Comparison of ENCODE assay signal across 15 cellular contexts in genomic region chr14:50013198-50013918, GRCh38.
DNase-seq lines count a peak whose midpoint lies in the region; ATAC-seq, FAIRE-seq and TF ChIP-seq lines count a peak whose summit lies in the region.
"Had no signal": no experiment of that assay in that cellular context is flagged by ENCODE, and none has a peak within 500 bp of the region (broad histone marks: within the 10 kb centered on the region; RNA-seq: fewer than 3 reads in every experiment).

No MANE protein-coding gene starts in this region.

- H3K4me1 ChIP-seq in keratinocyte (ENCODE audit: control insufficient read depth, extremely low read depth, insufficient read depth, low read length) = peaks cover 36% of the 10 kb centered on the region

- no peak overlapping the region for H2AFZ ChIP-seq in keratinocyte (ENCODE audit: control insufficient read depth, low read length)

- peak overlapping the region; percentile 86 for H3K27ac ChIP-seq in keratinocyte (ENCODE audit: control insufficient read depth, insufficient read depth, low read length)
- H3K27ac ChIP-seq: transverse colon had no signal

- H3K9me1 ChIP-seq in keratinocyte (ENCODE audit: control insufficient read depth, extremely low read depth, insufficient read depth, low read length) = no peaks in the 10 kb centered on the region

- H3K9me3 ChIP-seq in T-helper 17 cell (ENCODE audit: control insufficient read depth, low read length, poor library complexity, severe bottlenecking) = no peaks in the 10 kb centered on the region
- H3K9me3 ChIP-seq in keratinocyte (ENCODE audit: control insufficient read depth, low read depth, low read length) = no peaks in the 10 kb centered on the region
- H3K9me3 ChIP-seq: transverse colon had no signal

- no peaks in the 10 kb centered on the region for H4K20me1 ChIP-seq in keratinocyte (ENCODE audit: control insufficient read depth, extremely low read depth, insufficient read depth, low read length)

- no peak overlapping the region for H3K27ac Mint-ChIP-seq in activated naive CD4-positive, alpha-beta T cell treated with anti-CD3 and anti-CD28 coated beads for 36 hours
- H3K27ac Mint-ChIP-seq in activated naive CD4-positive, alpha-beta T cell treated with anti-CD3 and anti-CD28 coated beads, Interleukin-2, amount 10 ng/mL, durations not matched to agents 7 days and 5 days = no peak overlapping the region
- H3K27ac Mint-ChIP-seq in T-helper 17 cell = peak overlapping the region; percentile 75
- H3K27ac Mint-ChIP-seq in stimulated activated naive CD8-positive, alpha-beta T cell treated with anti-CD3 and anti-CD28 coated beads, Interleukin-15, amount 100 ng/mL, for 72 hours = peak overlapping the region in 1 of 2 donors; percentile 66
- H3K27ac Mint-ChIP-seq: activated T-helper 2 cell treated with anti-CD3 and anti-CD28 coated beads, Interferon-gamma antibody, Interleukin-2, Interleukin-4, amounts not matched to agents 10 μg/mL and 5 μg/mL and 100 μg/mL, durations not matched to agents 14 hours and 24 hours and 36 hours had no signal

- peak overlapping the region; percentile 39 for H3K4me2 ChIP-seq in keratinocyte (ENCODE audit: control insufficient read depth, extremely low read depth, insufficient read depth, low read depth, low read length)

- no peak for ATAC-seq in T-helper 17 cell
- ATAC-seq in stimulated activated naive CD8-positive, alpha-beta T cell treated with anti-CD3 and anti-CD28 coated beads, Interleukin-15, amount 100 ng/mL, for 72 hours = peak; percentile 31

- FAIRE-seq in keratinocyte (lab: Jason Lieb, UNC) (peak; percentile 92), GM12891 (lab: Jason Lieb, UNC) (no peak)

- no peaks in the 10 kb centered on the region for H3K27me3 ChIP-seq in keratinocyte (ENCODE audit: control insufficient read depth, extremely low read depth, insufficient read depth, low read length)
- H3K27me3 ChIP-seq: transverse colon had no signal

- dilution Hi-C loops in keratinocyte (cut with MboI; ENCODE audit: extremely low pct_ligation_motif_present, low sequenced_read_pairs) = no loop called here

- CTCF ChIA-PET in activated naive CD4-positive, alpha-beta T cell treated with anti-CD3 and anti-CD28 coated beads for 36 hours (lab: Charles Lee) = interaction anchor here (0.6 to 1.1 kb wide), 3 partner anchors 18 to 148 kb away, joined by 3 to 4 read pairs (median 3); no protein-coding TSS in a partner anchor
- CTCF ChIA-PET in activated naive CD4-positive, alpha-beta T cell treated with anti-CD3 and anti-CD28 coated beads, Interleukin-2, amount 10 ng/mL, durations not matched to agents 7 days and 5 days (lab: Charles Lee) = interaction anchor here (1.1 to 1.9 kb wide), 2 partner anchors 10 to 25 kb away, joined by 3 to 5 read pairs; no protein-coding TSS in a partner anchor

- no peak for TF ChIP-seq CTCF in keratinocyte (optimal IDR thresholded peaks at IDR 0.05 in 1 of 3, IDR thresholded peaks at IDR 0.05 in 1 of 3, conservative IDR thresholded peaks at IDR 0.05 in 1 of 3; ENCODE audit: extremely low read depth in 1 of 3, insufficient read depth in 2 of 3, low read length in 3 of 3)

- H3K36me3 Mint-ChIP-seq in activated naive CD4-positive, alpha-beta T cell treated with anti-CD3 and anti-CD28 coated beads for 36 hours (ENCODE audit: low read depth) = peaks cover 2% of the 10 kb centered on the region
- H3K36me3 Mint-ChIP-seq in activated naive CD4-positive, alpha-beta T cell treated with anti-CD3 and anti-CD28 coated beads, Interleukin-2, amount 10 ng/mL, durations not matched to agents 7 days and 5 days = peaks cover 23% of the 10 kb centered on the region
- peaks cover 3% of the 10 kb centered on the region for H3K36me3 Mint-ChIP-seq in T-helper 17 cell (ENCODE audit: low read depth)

- no peaks in the 10 kb centered on the region for H3K27me3 Mint-ChIP-seq in activated naive CD4-positive, alpha-beta T cell treated with anti-CD3 and anti-CD28 coated beads for 36 hours (ENCODE audit: low read depth)
- peaks cover 8% of the 10 kb centered on the region for H3K27me3 Mint-ChIP-seq in activated naive CD4-positive, alpha-beta T cell treated with anti-CD3 and anti-CD28 coated beads, Interleukin-2, amount 10 ng/mL, durations not matched to agents 7 days and 5 days
- no peaks in the 10 kb centered on the region for H3K27me3 Mint-ChIP-seq in T-helper 17 cell
- no peaks in the 10 kb centered on the region for H3K27me3 Mint-ChIP-seq in stimulated activated naive CD8-positive, alpha-beta T cell treated with anti-CD3 and anti-CD28 coated beads, Interleukin-15, amount 100 ng/mL, for 72 hours

- H3K9me3 Mint-ChIP-seq in activated naive CD4-positive, alpha-beta T cell treated with anti-CD3 and anti-CD28 coated beads for 36 hours = peaks cover 3% of the 10 kb centered on the region
- no peaks in the 10 kb centered on the region for H3K9me3 Mint-ChIP-seq in activated naive CD4-positive, alpha-beta T cell treated with anti-CD3 and anti-CD28 coated beads, Interleukin-2, amount 10 ng/mL, durations not matched to agents 7 days and 5 days
- H3K9me3 Mint-ChIP-seq in stimulated activated naive CD8-positive, alpha-beta T cell treated with anti-CD3 and anti-CD28 coated beads, Interleukin-15, amount 100 ng/mL, for 72 hours = peaks cover 0 to 6% of the 10 kb centered on the region in 2 donors

- H3K36me3 ChIP-seq in keratinocyte (ENCODE audit: control insufficient read depth in 2 of 2, extremely low read depth in 1 of 2, insufficient read depth in 2 of 2, low read length in 2 of 2) = no peaks in the 10 kb centered on the region
- H3K36me3 ChIP-seq: transverse colon had no signal

- peak; percentile 25 for DNase-seq in activated naive CD4-positive, alpha-beta T cell treated with anti-CD3 and anti-CD28 coated beads for 36 hours
- no peak for DNase-seq in activated naive CD4-positive, alpha-beta T cell treated with anti-CD3 and anti-CD28 coated beads, Interleukin-2, amount 10 ng/mL, durations not matched to agents 7 days and 5 days
- DNase-seq in T-helper 17 cell = no peak
- DNase-seq in keratinocyte (ENCODE audit: low read depth, low spot score) = no peak
- no peak for DNase-seq in stimulated activated naive CD8-positive, alpha-beta T cell treated with anti-CD3 and anti-CD28 coated beads, Interleukin-15, amount 100 ng/mL, for 72 hours
- no peak for DNase-seq in GM12891 (ENCODE audit: insufficient read length, low spot score)
- DNase-seq in stimulated activated CD4-positive, alpha-beta T cell treated with anti-CD3 and anti-CD28 coated beads, Interleukin-4, amount 100 ng/mL, for 24 hours = no peak
- DNase-seq in RKO (ENCODE audit: low spot score) = no peak
- DNase-seq: activated CD4-positive, alpha-beta T cell treated with anti-CD3 and anti-CD28 coated beads for 1 hour; H7; NCI-H2171; nucleus accumbens; T-helper 1 cell; transverse colon had no signal

- H3K79me2 ChIP-seq in keratinocyte (ENCODE audit: control insufficient read depth, insufficient read depth, low read length) = no peaks in the 10 kb centered on the region

- no peak overlapping the region for H3K4me3 ChIP-seq in keratinocyte (ENCODE audit: control insufficient read depth in 2 of 3, extremely low read depth in 1 of 3, insufficient read depth in 2 of 3, low read depth in 1 of 3, low read length in 3 of 3)
- H3K4me3 ChIP-seq: transverse colon had no signal

- no peak overlapping the region for H3K4me3 Mint-ChIP-seq in activated naive CD4-positive, alpha-beta T cell treated with anti-CD3 and anti-CD28 coated beads for 36 hours
- H3K4me3 Mint-ChIP-seq in activated naive CD4-positive, alpha-beta T cell treated with anti-CD3 and anti-CD28 coated beads, Interleukin-2, amount 10 ng/mL, durations not matched to agents 7 days and 5 days = no peak overlapping the region
- H3K4me3 Mint-ChIP-seq in T-helper 17 cell = no peak overlapping the region
- no peak overlapping the region for H3K4me3 Mint-ChIP-seq in stimulated activated naive CD8-positive, alpha-beta T cell treated with anti-CD3 and anti-CD28 coated beads, Interleukin-15, amount 100 ng/mL, for 72 hours

- H3K9ac ChIP-seq in keratinocyte (ENCODE audit: control insufficient read depth, extremely low read depth, insufficient read depth, low read length) = peak overlapping the region; percentile 41

- H3K4me1 Mint-ChIP-seq in activated naive CD4-positive, alpha-beta T cell treated with anti-CD3 and anti-CD28 coated beads for 36 hours (ENCODE audit: low read depth) = peaks cover 31% of the 10 kb centered on the region
- H3K4me1 Mint-ChIP-seq in activated naive CD4-positive, alpha-beta T cell treated with anti-CD3 and anti-CD28 coated beads, Interleukin-2, amount 10 ng/mL, durations not matched to agents 7 days and 5 days = peaks cover 46% of the 10 kb centered on the region
- peaks cover 6% of the 10 kb centered on the region for H3K4me1 Mint-ChIP-seq in T-helper 17 cell
- peaks cover 48% of the 10 kb centered on the region for H3K4me1 Mint-ChIP-seq in stimulated activated naive CD8-positive, alpha-beta T cell treated with anti-CD3 and anti-CD28 coated beads, Interleukin-15, amount 100 ng/mL, for 72 hours

- no peak for TF ChIP-seq POLR2A in GM12891 (IDR thresholded peaks at IDR 0.05; ENCODE audit: low read depth, low read length)

- intact Hi-C loops in activated naive CD4-positive, alpha-beta T cell treated with anti-CD3 and anti-CD28 coated beads for 36 hours (cut with micrococcal nuclease) = loop anchor here (1.0 to 2.0 kb wide), 2 partner anchors 25 to 49 kb away; no protein-coding TSS in a partner anchor

TF ChIP-seq in GM12891, 5 proteins besides CTCF, POLR2A, EP300 and RAD21:
- TF ChIP-seq POU2F2 (IDR thresholded peaks at IDR 0.05; ENCODE audit: low read depth, low read length) = no peak
- TF ChIP-seq PAX5 (IDR thresholded peaks at IDR 0.05; ENCODE audit: insufficient read depth, low read length, severe bottlenecking) = no peak
- TF ChIP-seq TAF1 (IDR thresholded peaks at IDR 0.05; ENCODE audit: low read depth, low read length) = no peak
